13 cellular contexts compared by ENCODE assay signal in the genomic region with DNA sequence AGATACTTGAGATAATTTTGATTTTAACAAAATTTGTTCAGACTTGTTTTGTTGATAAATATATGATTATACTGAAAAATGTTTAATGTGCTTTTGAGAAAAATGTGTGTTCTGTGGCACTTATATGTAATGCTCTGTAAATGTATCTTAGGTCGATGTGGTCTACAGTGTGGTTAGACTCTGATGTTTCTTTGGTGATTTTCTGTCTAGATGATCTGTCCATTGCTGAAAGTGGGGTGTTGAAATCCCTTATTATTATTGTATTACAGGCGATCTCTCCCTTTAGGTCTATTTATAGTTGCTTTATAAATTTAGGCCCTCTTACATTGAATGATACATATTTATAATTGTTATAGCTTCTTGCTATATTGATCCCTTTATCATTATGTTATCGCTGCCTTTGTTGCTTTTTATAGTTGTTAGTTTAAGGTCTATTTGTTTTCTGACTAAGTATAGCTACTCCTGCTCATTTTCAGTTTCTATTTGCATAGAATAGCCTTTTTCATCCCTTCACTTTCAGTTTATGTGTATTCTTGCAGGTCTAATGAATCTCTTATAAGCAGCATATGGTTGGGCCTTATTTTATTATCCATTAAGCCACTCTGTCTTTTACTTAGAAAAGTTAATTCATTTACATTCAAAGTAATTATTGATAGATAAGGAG.
A peak's percentile ranks its signal among the peaks of the same experiment; 100 is the strongest.
DNase-seq lines count a peak whose midpoint lies in the region; ATAC-seq lines count a peak whose summit lies in the region.
"Had no signal": no experiment of that assay in that cellular context is flagged by ENCODE, and none has a peak within 500 bp of the region (broad histone marks: within the 10 kb centered on the region; RNA-seq: fewer than 3 reads in every experiment).

No MANE protein-coding gene starts in this region.

- H3K27ac Mint-ChIP-seq in activated CD8-positive, alpha-beta memory T cell treated with anti-CD3 and anti-CD28 coated beads, Interleukin-2, amount 10 ng/mL, durations not matched to agents 7 days and 5 days, result peak overlapping the region; percentile 66
- no peak overlapping the region for H3K27ac Mint-ChIP-seq in memory B cell
- no peak overlapping the region for H3K27ac Mint-ChIP-seq in activated naive CD8-positive, alpha-beta T cell treated with anti-CD3 and anti-CD28 coated beads for 36 hours
- H3K27ac Mint-ChIP-seq: naive thymus-derived CD8-positive, alpha-beta T cell had no signal

- no peaks in the 10 kb centered on the region for H3K27me3 Mint-ChIP-seq in activated CD8-positive, alpha-beta memory T cell treated with anti-CD3 and anti-CD28 coated beads, Interleukin-2, amount 10 ng/mL, durations not matched to agents 7 days and 5 days
- peaks cover 1% of the 10 kb centered on the region for H3K27me3 Mint-ChIP-seq in memory B cell
- no peaks in the 10 kb centered on the region for H3K27me3 Mint-ChIP-seq in activated naive CD8-positive, alpha-beta T cell treated with anti-CD3 and anti-CD28 coated beads for 36 hours
- H3K27me3 Mint-ChIP-seq: central memory CD8-positive, alpha-beta T cell had no signal

- no peaks in the 10 kb centered on the region for H3K36me3 Mint-ChIP-seq in activated CD8-positive, alpha-beta memory T cell treated with anti-CD3 and anti-CD28 coated beads, Interleukin-2, amount 10 ng/mL, durations not matched to agents 7 days and 5 days
- H3K36me3 Mint-ChIP-seq in memory B cell, result no peaks in the 10 kb centered on the region
- H3K36me3 Mint-ChIP-seq in activated naive CD8-positive, alpha-beta T cell treated with anti-CD3 and anti-CD28 coated beads for 36 hours, result peaks cover 1% of the 10 kb centered on the region

- H3K9me3 Mint-ChIP-seq in activated CD8-positive, alpha-beta memory T cell treated with anti-CD3 and anti-CD28 coated beads, Interleukin-2, amount 10 ng/mL, durations not matched to agents 7 days and 5 days (ENCODE audit: low read depth), result no peaks in the 10 kb centered on the region
- H3K9me3 Mint-ChIP-seq in memory B cell, result peaks cover 4% of the 10 kb centered on the region
- peaks cover 7% of the 10 kb centered on the region for H3K9me3 Mint-ChIP-seq in activated naive CD8-positive, alpha-beta T cell treated with anti-CD3 and anti-CD28 coated beads for 36 hours
- H3K9me3 Mint-ChIP-seq: central memory CD8-positive, alpha-beta T cell had no signal

- no peak for DNase-seq in activated CD8-positive, alpha-beta memory T cell treated with anti-CD3 and anti-CD28 coated beads, Interleukin-2, amount 10 ng/mL, durations not matched to agents 7 days and 5 days
- no peak for DNase-seq in activated CD8-positive, alpha-beta memory T cell treated with anti-CD3 and anti-CD28 coated beads, Interleukin-2, amount 50 U/mL, for 48 hours
- DNase-seq in memory B cell (ENCODE audit: low spot score in 2 of 2) (no peak), NCI-H1092 (lab: John Stamatoyannopoulos, UW) (no peak), cerebellum (ENCODE audit: low spot score) (no peak)
- DNase-seq in activated naive CD8-positive, alpha-beta T cell treated with anti-CD3 and anti-CD28 coated beads for 36 hours, result no peak
- DNase-seq: activated gamma-delta T cell; DMS79 treated with DMSO at 0.1 percent for 48 hours; naive thymus-derived CD8-positive, alpha-beta T cell; SHP77 treated with DMSO at 0.1 percent for 48 hours had no signal

- H3K4me1 Mint-ChIP-seq in activated CD8-positive, alpha-beta memory T cell treated with anti-CD3 and anti-CD28 coated beads, Interleukin-2, amount 10 ng/mL, durations not matched to agents 7 days and 5 days, result peaks cover 3% of the 10 kb centered on the region
- no peaks in the 10 kb centered on the region for H3K4me1 Mint-ChIP-seq in memory B cell
- H3K4me1 Mint-ChIP-seq in activated naive CD8-positive, alpha-beta T cell treated with anti-CD3 and anti-CD28 coated beads for 36 hours, result no peaks in the 10 kb centered on the region
- H3K4me1 Mint-ChIP-seq: central memory CD8-positive, alpha-beta T cell; naive thymus-derived CD8-positive, alpha-beta T cell had no signal

- peak; percentile 49 for ATAC-seq in activated CD8-positive, alpha-beta memory T cell treated with anti-CD3 and anti-CD28 coated beads, Interleukin-2, amount 10 ng/mL, durations not matched to agents 7 days and 5 days
- peak; percentile 93 for ATAC-seq in GM21737 (IDR thresholded peaks at IDR 0.05; ENCODE audit: unreplicated experiment)
- peak; percentile 97 for ATAC-seq in HG03108 (IDR thresholded peaks at IDR 0.05; ENCODE audit: unreplicated experiment)
- no peak for ATAC-seq in memory B cell (ENCODE audit: low read depth)
- ATAC-seq: naive thymus-derived CD8-positive, alpha-beta T cell had no signal

- peak overlapping the region; percentile 31 for H3K4me3 Mint-ChIP-seq in activated CD8-positive, alpha-beta memory T cell treated with anti-CD3 and anti-CD28 coated beads, Interleukin-2, amount 10 ng/mL, durations not matched to agents 7 days and 5 days
- H3K4me3 Mint-ChIP-seq in memory B cell, result peak overlapping the region; percentile 41
- H3K4me3 Mint-ChIP-seq in activated naive CD8-positive, alpha-beta T cell treated with anti-CD3 and anti-CD28 coated beads for 36 hours, result no peak overlapping the region
- H3K4me3 Mint-ChIP-seq: central memory CD8-positive, alpha-beta T cell; naive thymus-derived CD8-positive, alpha-beta T cell had no signal

- CTCF ChIA-PET in activated CD8-positive, alpha-beta memory T cell treated with anti-CD3 and anti-CD28 coated beads, Interleukin-2, amount 10 ng/mL, durations not matched to agents 7 days and 5 days (lab: Charles Lee), result no interaction called here
